Comparison of ENCODE assay signal across 8 cellular contexts in the genomic region with DNA sequence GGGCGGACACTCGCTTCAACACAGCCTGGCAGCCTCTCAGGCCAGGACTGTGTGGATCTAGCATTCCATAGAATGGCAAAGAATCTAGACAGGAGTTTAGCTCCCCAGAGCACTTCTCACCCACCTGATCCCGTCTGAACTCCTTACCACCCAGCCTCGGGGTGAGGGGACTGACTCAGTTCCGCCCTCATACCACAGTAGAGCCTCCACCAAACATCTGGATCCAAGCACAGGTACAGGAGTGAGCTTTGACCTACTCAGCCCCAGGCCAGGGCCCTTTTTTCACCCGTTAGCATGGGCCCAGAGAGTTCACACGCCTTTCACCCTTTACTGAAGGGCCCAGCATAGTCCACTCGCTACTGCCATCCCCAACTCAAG. TPM values are rescaled to one million over a fixed set of nuclear protein-coding genes. Genes with fewer than 3 reads are reported as not detected.
DNase-seq lines count a peak whose midpoint lies in the region; ATAC-seq and TF ChIP-seq lines count a peak whose summit lies in the region.

No MANE protein-coding gene starts in this region.

- H3K4me1 ChIP-seq in esophagus muscularis mucosa, result peaks cover 53 to 60% (median 58%) of the 10 kb centered on the region in 4 donors
- peaks cover 36% of the 10 kb centered on the region for H3K4me1 ChIP-seq in parathyroid adenoma

- H2AFZ ChIP-seq in parathyroid adenoma, result peak overlapping the region; percentile 97

- H3K4me3 ChIP-seq in GM06990 (replicated peaks; ENCODE audit: low read depth, low read length) (peak overlapping the region; percentile 94), esophagus muscularis mucosa (peak overlapping the region; percentile 81 to 99 (median 89)), parathyroid adenoma (ENCODE audit: low read depth, low read length) (peak overlapping the region; percentile 97)

- TF ChIP-seq EP300 in esophagus muscularis mucosa (IDR thresholded peaks at IDR 0.05), result no peak

- ATAC-seq in GM18909 (IDR thresholded peaks at IDR 0.05; ENCODE audit: poor library complexity, unreplicated experiment), result no peak

- H3K36me3 ChIP-seq in GM06990 (ENCODE audit: control insufficient read depth, insufficient read depth, low read length) (no peaks in the 10 kb centered on the region; the same call in 1 of the 2 replicates), esophagus muscularis mucosa (peaks cover 0 to 8% (median 2%) of the 10 kb centered on the region in 4 donors), parathyroid adenoma (ENCODE audit: control insufficient read depth, insufficient read depth, low read length) (no peaks in the 10 kb centered on the region)

- H3K9ac ChIP-seq in parathyroid adenoma, result peak overlapping the region; percentile 75

- H3K4me2 ChIP-seq in parathyroid adenoma (ENCODE audit: low read length), result peak overlapping the region; percentile 90

- peaks cover 40% of the 10 kb centered on the region for H3K79me2 ChIP-seq in parathyroid adenoma

- WGBS in esophagus muscularis mucosa, result 14% methylated on average over 5 of the region's 8 CpGs

- no peaks in the 10 kb centered on the region for H3K27me3 ChIP-seq in GM06990 (replicated peaks; ENCODE audit: control insufficient read depth, insufficient read depth, low read length)
- no peaks in the 10 kb centered on the region for H3K27me3 ChIP-seq in esophagus muscularis mucosa
- no peaks in the 10 kb centered on the region for H3K27me3 ChIP-seq in parathyroid adenoma (ENCODE audit: control insufficient read depth, insufficient read depth, low read length)

- H3K9me3 ChIP-seq in esophagus muscularis mucosa, result no peaks in the 10 kb centered on the region
- no peaks in the 10 kb centered on the region for H3K9me3 ChIP-seq in parathyroid adenoma (ENCODE audit: control insufficient read depth, low read length)

- H3K27ac ChIP-seq in esophagus muscularis mucosa (replicated peaks in 1 of 4), result peak overlapping the region; percentile 75 to 83 (median 82)
- peak overlapping the region; percentile 86 for H3K27ac ChIP-seq in parathyroid adenoma

- no peak for TF ChIP-seq POLR2A in esophagus muscularis mucosa (IDR thresholded peaks at IDR 0.05; ENCODE audit: low read depth)

- TF ChIP-seq CTCF in GM06990 (IDR thresholded peaks at IDR 0.05; ENCODE audit: insufficient read depth, low read length, poor library complexity, severe bottlenecking), result no peak
- TF ChIP-seq CTCF in esophagus muscularis mucosa (IDR thresholded peaks at IDR 0.05), result no peak
- no peak for TF ChIP-seq CTCF in parathyroid adenoma (IDR thresholded peaks at IDR 0.05)

- DNase-seq in GM06990 (ENCODE audit: extremely low read depth, insufficient read length) (no peak), RKO (ENCODE audit: low spot score) (peak; percentile 45), esophagus muscularis mucosa (ENCODE audit: extremely low spot score) (no peak), nucleus accumbens (lab: John Stamatoyannopoulos, UW) (no peak), SKM-1 (lab: John Stamatoyannopoulos, UW; ENCODE audit: unreplicated experiment) (no peak), NCI-H2107 (lab: John Stamatoyannopoulos, UW) (no peak)

- intact Hi-C loops in esophagus muscularis mucosa (cut with DNase I), result loop anchor here (5.0 kb wide), 2 partner anchors 93 to 348 kb away; partner anchors contain the start of gene NSFL1C

RNA-seq across cellular contexts. Expression of gene PSMF1, which starts 0.7 kb away (rescaled TPM):
- 10 to 100 TPM; 65.4 to 91.5 (median 73.4) TPM for total RNA-seq in esophagus muscularis mucosa
